8 cellular contexts compared by ENCODE assay signal in genomic region chr2:218292700-218293014, GRCh38. TPM values are rescaled to one million over a fixed set of nuclear protein-coding genes. Genes with fewer than 3 reads are reported as not detected.
DNase-seq lines count a peak whose midpoint lies in the region; ATAC-seq and TF ChIP-seq lines count a peak whose summit lies in the region.

No MANE protein-coding gene starts in this region.

- DNase-seq in activated CD8-positive, alpha-beta memory T cell treated with anti-CD3 and anti-CD28 coated beads, Interleukin-2, amount 10 ng/mL, durations not matched to agents 7 days and 5 days = no peak
- no peak for DNase-seq in activated CD8-positive, alpha-beta memory T cell treated with anti-CD3 and anti-CD28 coated beads for 24 hours
- DNase-seq in ascending aorta (ENCODE audit: low spot score in 2 of 2) = no peak
- DNase-seq in right lobe of liver = no peak
- DNase-seq in testis = no peak
- DNase-seq in NCI-H2171 (lab: John Stamatoyannopoulos, UW) = no peak
- DNase-seq in stimulated activated CD8-positive, alpha-beta memory T cell treated with anti-CD3 and anti-CD28 coated beads, Interleukin-4, amount 100 ng/mL, for 48 hours = no peak

- H3K4me1 ChIP-seq in ascending aorta (peaks cover 27 to 72% of the 10 kb centered on the region in 2 donors), right lobe of liver (peaks cover 0 to 65% (median 36%) of the 10 kb centered on the region in 4 donors), testis (peaks cover 35% of the 10 kb centered on the region)

- no peak for ATAC-seq in activated CD8-positive, alpha-beta memory T cell treated with anti-CD3 and anti-CD28 coated beads, Interleukin-2, amount 10 ng/mL, durations not matched to agents 7 days and 5 days
- ATAC-seq in right lobe of liver (no peak), HG03025 (IDR thresholded peaks at IDR 0.05; ENCODE audit: low FRiP score, unreplicated experiment) (no peak)

- CTCF ChIA-PET in activated CD8-positive, alpha-beta memory T cell treated with anti-CD3 and anti-CD28 coated beads, Interleukin-2, amount 10 ng/mL, durations not matched to agents 7 days and 5 days (lab: Charles Lee) = interaction anchor here (0.6 to 15.3 kb wide), 13 partner anchors 10 to 126 kb away, joined by 3 to 243 read pairs (median 5); partner anchors contain the start of genes AAMP, CATIP, CTDSP1 and CXCR1

- H3K27ac ChIP-seq in ascending aorta = peak overlapping the region; percentile 98 to 99
- H3K27ac ChIP-seq in right lobe of liver = peak overlapping the region; percentile 95 to 100 (median 99)
- H3K27ac ChIP-seq in testis = peak overlapping the region in 1 of 2 donors; percentile 96

- WGBS in right lobe of liver (ENCODE audit: insufficient coverage, low coverage, low lambda C conversion rate, missing lambda C conversion rate) = 38% methylated on average over 5 of the region's 5 CpGs
- 34 to 36% methylated on average over 5 of the region's 5 CpGs for WGBS in testis, 2 donors

- peak overlapping the region; percentile 75 for H3K27ac Mint-ChIP-seq in activated CD8-positive, alpha-beta memory T cell treated with anti-CD3 and anti-CD28 coated beads, Interleukin-2, amount 10 ng/mL, durations not matched to agents 7 days and 5 days

- H3K9me3 Mint-ChIP-seq in activated CD8-positive, alpha-beta memory T cell treated with anti-CD3 and anti-CD28 coated beads, Interleukin-2, amount 10 ng/mL, durations not matched to agents 7 days and 5 days (ENCODE audit: low read depth) = no peaks in the 10 kb centered on the region

- H3K9me3 ChIP-seq in ascending aorta = no peaks in the 10 kb centered on the region
- no peaks in the 10 kb centered on the region for H3K9me3 ChIP-seq in right lobe of liver
- H3K9me3 ChIP-seq in testis = no peaks in the 10 kb centered on the region

- no peaks in the 10 kb centered on the region for H3K36me3 Mint-ChIP-seq in activated CD8-positive, alpha-beta memory T cell treated with anti-CD3 and anti-CD28 coated beads, Interleukin-2, amount 10 ng/mL, durations not matched to agents 7 days and 5 days

- H3K36me3 ChIP-seq in ascending aorta (no peaks in the 10 kb centered on the region), right lobe of liver (no peaks in the 10 kb centered on the region), testis (ENCODE audit: low read depth, missing control alignments) (no peaks in the 10 kb centered on the region)

- no peak for TF ChIP-seq POLR2A in right lobe of liver (IDR thresholded peaks at IDR 0.05)
- TF ChIP-seq POLR2A in testis (IDR thresholded peaks at IDR 0.05) = no peak

- H3K4me3 Mint-ChIP-seq in activated CD8-positive, alpha-beta memory T cell treated with anti-CD3 and anti-CD28 coated beads, Interleukin-2, amount 10 ng/mL, durations not matched to agents 7 days and 5 days = peak overlapping the region; percentile 86

- H3K27me3 ChIP-seq in ascending aorta (no peaks in the 10 kb centered on the region), right lobe of liver (no peaks in the 10 kb centered on the region), testis (no peaks in the 10 kb centered on the region)

- H3K27me3 Mint-ChIP-seq in activated CD8-positive, alpha-beta memory T cell treated with anti-CD3 and anti-CD28 coated beads, Interleukin-2, amount 10 ng/mL, durations not matched to agents 7 days and 5 days = no peaks in the 10 kb centered on the region

- H3K4me1 Mint-ChIP-seq in activated CD8-positive, alpha-beta memory T cell treated with anti-CD3 and anti-CD28 coated beads, Interleukin-2, amount 10 ng/mL, durations not matched to agents 7 days and 5 days = peaks cover 58% of the 10 kb centered on the region

- intact Hi-C loops in ascending aorta (cut with DNase I) (loop anchor here (2.0 kb wide), 1 partner anchor 104 kb away; no protein-coding TSS in a partner anchor), right lobe of liver (cut with DNase I) (no loop called here), testis (cut with DNase I; ENCODE audit: low total_unique reads) (loop anchor here (5.0 kb wide), 1 partner anchor 105 kb away; the partner anchor contains the start of gene CTDSP1)

- H3K4me3 ChIP-seq in ascending aorta (peak overlapping the region; percentile 73 to 88), right lobe of liver (peak overlapping the region in 2 of 3 donors; percentile 85 to 96), testis (peak overlapping the region; percentile 81 to 98)

- TF ChIP-seq CTCF in ascending aorta (IDR thresholded peaks at IDR 0.05) (peak in 1 of 3 experiments; percentile 5), right lobe of liver (IDR thresholded peaks at IDR 0.05) (peak in 1 of 4 donors; percentile 28), testis (IDR thresholded peaks at IDR 0.05) (peak in 1 of 3 experiments; percentile 16)

RNA-seq across cellular contexts. Expression of gene TMBIM1, which starts 0.4 kb away (rescaled TPM):
- 10 to 100 TPM; 51.5 to 72.4 TPM for total RNA-seq in activated CD8-positive, alpha-beta memory T cell treated with anti-CD3 and anti-CD28 coated beads, Interleukin-2, amount 10 ng/mL, durations not matched to agents 7 days and 5 days
- total RNA-seq in ascending aorta = 320 TPM
- 100 to 1,000 TPM; 101 to 160 (median 126) TPM for total RNA-seq in right lobe of liver
- 10 to 100 TPM; 59.9 to 81.0 TPM for total RNA-seq in testis
- 77.6 TPM for polyA plus RNA-seq in testis (ENCODE audit: insufficient read depth, low read depth, low replicate concordance)

RNA-seq across cellular contexts. Expression of gene PNKD, which starts 22.3 kb away (rescaled TPM):
- total RNA-seq in activated CD8-positive, alpha-beta memory T cell treated with anti-CD3 and anti-CD28 coated beads, Interleukin-2, amount 10 ng/mL, durations not matched to agents 7 days and 5 days = 10 to 100 TPM; 37.6 to 40.7 TPM
- total RNA-seq in ascending aorta (45.8 TPM), right lobe of liver (100 to 1,000 TPM in 4 of 6 experiments, 10 to 100 TPM in 2; 78.5 to 137 (median 115) TPM), testis (10 to 100 TPM; 79.3 to 84.2 TPM)
- polyA plus RNA-seq in testis (ENCODE audit: insufficient read depth, low read depth, low replicate concordance) = 90.7 TPM

RNA-seq across cellular contexts. Expression of gene AAMP, which starts 22.7 kb away (rescaled TPM):
- total RNA-seq in activated CD8-positive, alpha-beta memory T cell treated with anti-CD3 and anti-CD28 coated beads, Interleukin-2, amount 10 ng/mL, durations not matched to agents 7 days and 5 days = 10 to 100 TPM; 49.5 to 61.4 TPM
- 73.7 TPM for total RNA-seq in ascending aorta
- 10 to 100 TPM; 40.0 to 99.5 (median 45.2) TPM for total RNA-seq in right lobe of liver
- total RNA-seq in testis = 100 to 1,000 TPM; 154 to 177 TPM
- 112 TPM for polyA plus RNA-seq in testis (ENCODE audit: insufficient read depth, low read depth, low replicate concordance)

RNA-seq across cellular contexts. Expression of gene GPBAR1, which starts 31.8 kb away (rescaled TPM):
- under 1 TPM; 0.73 to 0.82 TPM for total RNA-seq in activated CD8-positive, alpha-beta memory T cell treated with anti-CD3 and anti-CD28 coated beads, Interleukin-2, amount 10 ng/mL, durations not matched to agents 7 days and 5 days
- total RNA-seq in ascending aorta (not detected), right lobe of liver (1 to 10 TPM in 2 of 6 experiments, under 1 TPM in 4; 0.56 to 3.2 (median 0.94) TPM), testis (1 to 10 TPM; 1.5 to 1.8 TPM)
- polyA plus RNA-seq in testis (ENCODE audit: insufficient read depth, low read depth, low replicate concordance) = 3.4 TPM

Comparison
In these comparisons a context has a peak if more than half of its experiments do, and no peak if none do; other contexts are left out.
1. intact Hi-C loops: an anchor here in ascending aorta (2.0 kb wide) and testis (5.0 kb wide); none called in right lobe of liver.